ENCODE assay signal across 8 cellular contexts in the genomic region with DNA sequence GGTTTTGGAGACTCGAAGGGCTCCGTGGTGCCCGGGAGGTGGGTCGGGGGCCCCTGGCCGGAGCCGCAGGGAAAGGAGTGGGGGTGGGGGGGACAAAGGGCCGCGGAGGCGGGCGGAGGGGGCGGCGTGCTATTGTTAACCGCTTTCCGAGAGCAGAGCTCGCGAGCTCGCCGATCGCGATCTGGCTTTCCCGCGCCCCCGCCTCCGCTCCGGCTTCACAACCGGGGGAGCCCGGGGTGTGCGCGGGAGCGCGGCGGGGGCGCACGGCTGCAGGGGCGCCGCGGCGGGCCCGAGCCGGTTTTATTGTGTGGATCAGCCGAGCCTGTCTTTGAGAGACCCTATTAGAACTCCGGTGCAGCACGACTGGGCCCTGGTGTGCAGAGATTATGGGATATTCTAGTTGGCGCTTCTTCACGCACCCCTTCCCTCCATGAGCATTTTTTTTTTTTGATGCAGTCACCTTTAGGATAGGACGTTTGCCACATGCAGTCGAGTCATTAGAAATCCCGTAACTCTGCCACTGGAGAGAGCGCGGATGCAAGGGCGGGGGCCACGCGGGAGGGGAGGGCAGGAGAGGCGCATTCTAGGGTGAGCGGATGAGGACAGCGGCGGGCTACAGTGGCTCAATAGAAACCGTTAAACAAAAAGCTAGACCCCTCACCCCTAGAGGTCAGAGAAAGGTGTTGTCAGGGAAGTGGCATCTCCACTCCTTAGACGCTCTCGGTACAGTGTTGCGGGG. TPM values are rescaled to one million over a fixed set of nuclear protein-coding genes. Genes with fewer than 3 reads are reported as not detected.
DNase-seq lines count a peak whose midpoint lies in the region; TF ChIP-seq lines count a peak whose summit lies in the region.

No MANE protein-coding gene starts in this region.

- H3K27me3 ChIP-seq in BLaER1 (no peaks in the 10 kb centered on the region), ovary (no peaks in the 10 kb centered on the region)

- peaks cover 65% of the 10 kb centered on the region for H4K20me1 ChIP-seq in BLaER1

- H3K36me3 ChIP-seq in BLaER1 = peaks cover 21% of the 10 kb centered on the region; the same call in 1 of the 2 replicates
- no peaks in the 10 kb centered on the region for H3K36me3 ChIP-seq in ovary

- no peak for TF ChIP-seq POLR2A in ovary (IDR thresholded peaks at IDR 0.05)

- peak; percentile 37 for DNase-seq in HuH-7.5 (ENCODE audit: low spot score)
- DNase-seq in activated CD8-positive, alpha-beta memory T cell treated with anti-CD3 and anti-CD28 coated beads, Interleukin-2, amount 50 U/mL, for 4 hours = peak; percentile 43
- no peak for DNase-seq in fibroblast of the aortic adventitia (ENCODE audit: low read depth)
- peak in 1 of 5 donors; percentile 24 for DNase-seq in ovary
- no peak for DNase-seq in NCI-H2227 (lab: John Stamatoyannopoulos, UW; ENCODE audit: unreplicated experiment)
- DNase-seq in middle frontal gyrus (ENCODE audit: extremely low spot score, low spot score) = no peak
- DNase-seq in A172 (ENCODE audit: low spot score) = no peak

- TF ChIP-seq CTCF in fibroblast of the aortic adventitia (IDR thresholded peaks at IDR 0.05; ENCODE audit: insufficient read depth, low read length) (no peak), ovary (IDR thresholded peaks at IDR 0.05) (no peak)

- no peak for TF ChIP-seq EP300 in ovary (IDR thresholded peaks at IDR 0.05)

- H3K4me3 ChIP-seq in BLaER1 = peak overlapping the region; percentile 80
- H3K4me3 ChIP-seq in fibroblast of the aortic adventitia (ENCODE audit: low read depth, low read length) = peak overlapping the region; percentile 54
- peak overlapping the region; percentile 61 for H3K4me3 ChIP-seq in ovary

- H3K4me1 ChIP-seq in BLaER1 (peaks cover 39% of the 10 kb centered on the region), ovary (ENCODE audit: insufficient read depth) (peaks cover 6% of the 10 kb centered on the region)

- whole genome bisulfite sequencing in ovary, 3 donors = 1% methylated on average over 42 to 61 of the region's 61 CpGs

- peak overlapping the region; percentile 97 for H3K9ac ChIP-seq in BLaER1

- H3K9me3 ChIP-seq in BLaER1 (no peaks in the 10 kb centered on the region), ovary (no peaks in the 10 kb centered on the region)

- intact Hi-C loops in ovary (cut with DNase I) = no loop called here

- peak overlapping the region; percentile 90 for H3K4me2 ChIP-seq in BLaER1

- peak overlapping the region; percentile 97 for H3K27ac ChIP-seq in BLaER1
- no peak overlapping the region for H3K27ac ChIP-seq in ovary

RNA-seq across cellular contexts. Expression of gene FGF9, which starts 3.6 kb away (rescaled TPM):
- total RNA-seq in fibroblast of the aortic adventitia (ENCODE audit: low replicate concordance) (0.18 and 2.5 TPM in 2 replicates), ovary (1 to 10 TPM in 3 of 7 donors, under 1 TPM in 4; 0.15 to 2.8 (median 0.81) TPM)
- 1 to 10 TPM in 1 of 2 donors, under 1 TPM in 1; 0.18 to 1.5 TPM for polyA plus RNA-seq in ovary
- not detected in 2 replicates for total RNA-seq in A172 (2014; rRNA removed; shearing (Covaris generic))

Comparison
In these comparisons a context has a peak if more than half of its experiments do, and no peak if none do; other contexts are left out.
1. DNase-seq: peak in HuH-7.5 (single experiment) and activated CD8-positive, alpha-beta memory T cell treated with anti-CD3 and anti-CD28 coated beads, Interleukin-2, amount 50 U/mL, for 4 hours (single experiment); none in fibroblast of the aortic adventitia (single experiment), NCI-H2227 (single experiment), middle frontal gyrus (single experiment) and A172 (single experiment).
2. Peak in every context shown above with its lines, with median percentiles within 50 percentile points of each other: H3K4me3 ChIP-seq.